20 cellular contexts compared by ENCODE assay signal in the genomic region with DNA sequence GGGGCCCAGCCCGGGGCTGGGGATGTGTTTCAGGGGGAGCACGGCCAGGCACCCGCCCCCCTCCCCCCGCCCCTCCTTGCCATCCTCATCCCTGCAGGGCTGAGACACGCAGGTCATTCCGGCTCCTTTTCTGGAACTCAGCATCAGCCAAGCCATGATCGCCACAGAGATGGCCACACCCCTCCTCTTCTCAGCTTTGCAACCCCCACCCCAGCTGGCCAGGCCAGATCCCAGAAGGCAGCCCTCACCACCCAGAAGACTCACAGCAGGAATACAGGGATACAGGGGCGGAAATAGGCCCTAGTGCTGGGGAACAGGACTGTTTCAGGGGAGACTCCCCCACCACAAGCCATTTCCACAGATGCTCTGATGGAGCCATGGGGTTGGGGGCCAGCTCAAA. TPM values are rescaled to one million over a fixed set of nuclear protein-coding genes. Genes with fewer than 3 reads are reported as not detected.
DNase-seq lines count a peak whose midpoint lies in the region; ATAC-seq, FAIRE-seq and TF ChIP-seq lines count a peak whose summit lies in the region.
"Had no signal": no experiment of that assay in that cellular context is flagged by ENCODE, and none has a peak within 500 bp of the region (broad histone marks: within the 10 kb centered on the region; RNA-seq: fewer than 3 reads in every experiment).

No MANE protein-coding gene starts in this region.

- H3K79me1 ChIP-seq in neuronal stem cell (ENCODE audit: low read depth, low read length), result peaks cover 7% of the 10 kb centered on the region

- no peak for FAIRE-seq in HepG2 (lab: Jason Lieb, UNC)
- FAIRE-seq: A204.1, GM18507, H54 had no signal

- H3K36me3 Mint-ChIP-seq in endodermal cell (ENCODE audit: low read depth), result no peaks in the 10 kb centered on the region
- H3K36me3 Mint-ChIP-seq: CD4-positive, CD25-positive, alpha-beta regulatory T cell; CD8-positive, alpha-beta memory T cell had no signal

- POLR2A ChIA-PET in HepG2 (lab: Yijun Ruan, JAX), result no interaction called here

- no peak overlapping the region for H3K18ac ChIP-seq in neuronal stem cell (ENCODE audit: low read length)

- H2BK120ac ChIP-seq in neuronal stem cell (ENCODE audit: low read depth, low read length), result no peak overlapping the region

- no peak overlapping the region for H3K27ac ChIP-seq in HepG2 (ENCODE audit: extremely low read length, insufficient read depth, low read length)
- no peak overlapping the region for H3K27ac ChIP-seq in right lobe of liver
- peak overlapping the region; percentile 17 for H3K27ac ChIP-seq in endodermal cell (ENCODE audit: low read depth, low read length)
- no peak overlapping the region for H3K27ac ChIP-seq in neuronal stem cell (replicated peaks; ENCODE audit: low read length)

- no peak overlapping the region for H3K4me3 Mint-ChIP-seq in endodermal cell
- H3K4me3 Mint-ChIP-seq: CD4-positive, CD25-positive, alpha-beta regulatory T cell; CD8-positive, alpha-beta memory T cell; GM23338 had no signal

- peak overlapping the region; percentile 30 for H2AK5ac ChIP-seq in neuronal stem cell (ENCODE audit: low read depth, low read length)

- DNase-seq in HepG2 (ENCODE audit: low spot score) (no peak), right lobe of liver (no peak), SK-N-DZ (ENCODE audit: low spot score) (peak; percentile 74), endodermal cell (no peak), neuronal stem cell (ENCODE audit: low spot score) (no peak), NCI-H1105 (lab: John Stamatoyannopoulos, UW) (no peak)
- DNase-seq in effector CD8-positive, alpha-beta T cell (lab: John Stamatoyannopoulos, UW), result no peak
- DNase-seq: ACHN; BE2C; CD4-positive, CD25-positive, alpha-beta regulatory T cell; CD8-positive, alpha-beta memory T cell; COR-L47; DMS153; DMS79; GDM1 had no signal

- no peaks in the 10 kb centered on the region for H3K9me3 Mint-ChIP-seq in endodermal cell
- H3K9me3 Mint-ChIP-seq: CD8-positive, alpha-beta memory T cell; GM23338 had no signal

- TF ChIP-seq EP300 in HepG2 (IDR thresholded peaks at IDR 0.05; ENCODE audit: low read depth in 2 of 2, low read length in 2 of 2) (no peak), HepG2 (CRISPR knock-in tag; IDR thresholded peaks at IDR 0.05; ENCODE audit: borderline replicate concordance) (no peak)

- TF ChIP-seq CTCF in HepG2 (CRISPR knock-in tag; IDR thresholded peaks at IDR 0.05) (no peak), right lobe of liver (IDR thresholded peaks at IDR 0.05) (no peak), endodermal cell (conservative IDR thresholded peaks at IDR 0.05) (no peak)

- BruUV-seq in HepG2 (replicated peaks; lab: Mats Ljungman, UMichigan), result no TSS peak

- peaks cover 4% of the 10 kb centered on the region for H3K4me1 Mint-ChIP-seq in endodermal cell

- H3K9ac ChIP-seq in HepG2 (ENCODE audit: insufficient read depth, low read depth, low read length) (no peak overlapping the region), endodermal cell (ENCODE audit: extremely low read depth, low read length, poor library complexity, severe bottlenecking) (no peak overlapping the region), neuronal stem cell (ENCODE audit: low read depth, low read length, poor library complexity) (no peak overlapping the region)

- no peak overlapping the region for H4K8ac ChIP-seq in neuronal stem cell (ENCODE audit: low read depth, low read length)

- 18% methylated on average over 7 of the region's 8 CpGs for WGBS in HepG2 (ENCODE audit: low lambda C conversion rate)
- WGBS in right lobe of liver (ENCODE audit: insufficient coverage, low coverage, low lambda C conversion rate, missing lambda C conversion rate), result 36% methylated on average over 4 of the region's 8 CpGs
- WGBS in endodermal cell (ENCODE audit: insufficient coverage in 1 of 2, insufficient read length in 1 of 2), 2 experiments, result 81 to 90% methylated on average over 2 to 6 of the region's 8 CpGs
- WGBS in neuronal stem cell (ENCODE audit: extremely low coverage in 2 of 2, insufficient read length in 2 of 2, insufficient replicate concordance in 1 of 2), 2 donors, result no CpG with 5 or more reads among the region's 8 CpGs

- peaks cover 17% of the 10 kb centered on the region; the same call in 1 of the 2 replicates for H4K20me1 ChIP-seq in HepG2 (ENCODE audit: insufficient read depth, low read length)

- H2AFZ ChIP-seq in HepG2 (ENCODE audit: low read length) (no peak overlapping the region), neuronal stem cell (ENCODE audit: low read length) (no peak overlapping the region)
- H2AFZ ChIP-seq: GM23338 had no signal

- H3K79me2 ChIP-seq in HepG2 (ENCODE audit: insufficient read depth, low read length), result no peaks in the 10 kb centered on the region

- H3K9me3 ChIP-seq in HepG2 (ENCODE audit: low read length) (no peaks in the 10 kb centered on the region), right lobe of liver (no peaks in the 10 kb centered on the region), endodermal cell (ENCODE audit: control insufficient read depth, low read length) (no peaks in the 10 kb centered on the region), neuronal stem cell (replicated peaks in 1 of 2; ENCODE audit: control insufficient read depth in 2 of 2, insufficient read depth in 1 of 2, low read depth in 1 of 2, low read length in 2 of 2) (peaks cover 0 to 2% of the 10 kb centered on the region in 2 donors)
- H3K9me3 ChIP-seq: BE2C had no signal

- no peak overlapping the region for H2BK12ac ChIP-seq in neuronal stem cell (ENCODE audit: low read length)

- no peak overlapping the region for H3K4me3 ChIP-seq in HepG2 (replicated peaks in 1 of 3; ENCODE audit: insufficient read depth in 1 of 3, low read depth in 2 of 3, low read length in 3 of 3)
- H3K4me3 ChIP-seq in right lobe of liver, result no peak overlapping the region
- H3K4me3 ChIP-seq in endodermal cell (ENCODE audit: low read length), result no peak overlapping the region
- no peak overlapping the region for H3K4me3 ChIP-seq in neuronal stem cell (ENCODE audit: low read length in 2 of 2)
- H3K4me3 ChIP-seq: GM23338 had no signal

- H3K14ac ChIP-seq in neuronal stem cell (ENCODE audit: low read length), result peak overlapping the region; percentile 60

- H3K23ac ChIP-seq in neuronal stem cell (ENCODE audit: low read depth, low read length, poor library complexity), result no peak overlapping the region

- H3K27me3 Mint-ChIP-seq in endodermal cell (ENCODE audit: insufficient read depth), result peaks cover 26% of the 10 kb centered on the region

- H2BK15ac ChIP-seq in neuronal stem cell (ENCODE audit: low read length), result no peak overlapping the region

- H3K4me2 ChIP-seq in HepG2 (ENCODE audit: low read depth, low read length), result no peak overlapping the region
- H3K4me2 ChIP-seq in neuronal stem cell (ENCODE audit: insufficient read depth, low read length, poor library complexity, severe bottlenecking), result no peak overlapping the region
- H3K4me2 ChIP-seq: GM23338 had no signal

- no peak for TF ChIP-seq RAD21 in HepG2 (CRISPR knock-in tag; IDR thresholded peaks at IDR 0.05)

- in situ Hi-C loops in HepG2 (cut with HindIII; ENCODE audit: extremely low pct_ligation_motif_present, low pct_unique_long_range_greater_than_20kb), result loop anchor here (5.0 kb wide), 1 partner anchor 125 kb away; no protein-coding TSS in a partner anchor

- no peak overlapping the region for H3K27ac Mint-ChIP-seq in endodermal cell
- H3K27ac Mint-ChIP-seq: CD4-positive, CD25-positive, alpha-beta regulatory T cell; CD8-positive, alpha-beta memory T cell; GM23338 had no signal

- no peak overlapping the region for H4K91ac ChIP-seq in neuronal stem cell (ENCODE audit: low read depth, low read length, poor library complexity)

- TF ChIP-seq POLR2A in HepG2 (IDR thresholded peaks at IDR 0.05; ENCODE audit: insufficient read depth in 1 of 2, low read depth in 2 of 2, low read length in 2 of 2) (no peak), right lobe of liver (IDR thresholded peaks at IDR 0.05) (no peak)

- intact Hi-C loops in HepG2 (cut with micrococcal nuclease; ENCODE audit: unreplicated experiment), result loop anchor here (5.0 kb wide), 3 partner anchors 35 to 110 kb away; a partner anchor contains a TSS
- intact Hi-C loops in right lobe of liver (cut with DNase I), result no loop called here

- H3K4me1 ChIP-seq in HepG2 (ENCODE audit: insufficient read depth, low read length) (0 out of 2 replicates have a peak, but pooled peaks cover 5% of the 10 kb centered on the region), right lobe of liver (peaks cover 0 to 8% (median 0%) of the 10 kb centered on the region in 4 donors), endodermal cell (ENCODE audit: control insufficient read depth, insufficient read depth, low read length) (peaks cover 2% of the 10 kb centered on the region), neuronal stem cell (ENCODE audit: control insufficient read depth in 2 of 2, insufficient read depth in 1 of 2, low read depth in 1 of 2, low read length in 2 of 2) (peaks cover 13 to 30% of the 10 kb centered on the region in 2 donors)
- H3K4me1 ChIP-seq: BE2C had no signal

- peak overlapping the region; percentile 11 for H2BK5ac ChIP-seq in neuronal stem cell (ENCODE audit: low read length)

- ATAC-seq in HepG2 (no peak), right lobe of liver (no peak), HG02938 (IDR thresholded peaks at IDR 0.05; ENCODE audit: unreplicated experiment) (no peak)

- H3K4ac ChIP-seq in neuronal stem cell (ENCODE audit: low read length), result no peak overlapping the region

- peaks cover 10 to 54% of the 10 kb centered on the region in 2 experiments; a peak in 4 of 5 replicates for H3K27me3 ChIP-seq in HepG2 (ENCODE audit: control insufficient read depth in 1 of 2, insufficient read depth in 2 of 2, low read length in 2 of 2)
- H3K27me3 ChIP-seq in right lobe of liver, result peaks cover 0 to 6% of the 10 kb centered on the region in 2 donors
- H3K27me3 ChIP-seq in endodermal cell (ENCODE audit: control insufficient read depth, insufficient read depth, low read length, poor library complexity, severe bottlenecking), result peaks cover 30% of the 10 kb centered on the region
- H3K27me3 ChIP-seq in neuronal stem cell (ENCODE audit: control insufficient read depth in 3 of 3, insufficient read depth in 3 of 3, low read depth in 1 of 3, low read length in 3 of 3), result peaks cover 0 to 10% (median 4%) of the 10 kb centered on the region in 3 experiments

- no peaks in the 10 kb centered on the region for H3K36me3 ChIP-seq in HepG2 (replicated peaks in 1 of 2; ENCODE audit: control insufficient read depth in 1 of 2, insufficient read depth in 2 of 2, low read length in 2 of 2)
- H3K36me3 ChIP-seq in right lobe of liver, result no peaks in the 10 kb centered on the region
- H3K36me3 ChIP-seq in endodermal cell (ENCODE audit: control insufficient read depth, insufficient read depth, low read length), result no peaks in the 10 kb centered on the region
- peaks cover 0 to 24% of the 10 kb centered on the region in 2 donors for H3K36me3 ChIP-seq in neuronal stem cell (replicated peaks in 1 of 2; ENCODE audit: control insufficient read depth in 2 of 2, insufficient read depth in 2 of 2, low read length in 2 of 2)
- H3K36me3 ChIP-seq: BE2C had no signal

- CTCF ChIA-PET in HepG2 (lab: Yijun Ruan, JAX; ENCODE audit: low intra/inter-chr PET ratio, low total read pairs), result interaction anchor here (1.3 to 1.7 kb wide), 2 partner anchors 32 to 69 kb away, joined by 9 to 18 read pairs; no protein-coding TSS in a partner anchor

RNA-seq across cellular contexts. Expression of a gene that starts 33.5 kb away (rescaled TPM):
- total RNA-seq in HepG2 (2016; rRNA removed; fragmentation: Illumina TruSeq; extraction: Trizol) (37.7 and 39.8 TPM in 2 replicates), right lobe of liver (10 to 100 TPM; 16.4 to 23.6 (median 21.1) TPM), endodermal cell (10 to 100 TPM; 64.9 to 73.2 TPM)
- 15.1 and 15.2 TPM in 2 replicates for total RNA-seq in HepG2 (2016; cell fraction: cytosol; rRNA removed; fragmentation: Illumina TruSeq; extraction: Trizol; ENCODE audit: low read depth)
- total RNA-seq in HepG2 (2016; cell fraction: insoluble cytoplasmic fraction; rRNA removed; fragmentation: Illumina TruSeq; extraction: Trizol), result 35.8 and 37.7 TPM in 2 replicates
- 41.8 and 42.4 TPM in 2 replicates for total RNA-seq in HepG2 (2016; cell fraction: membrane; rRNA removed; fragmentation: Illumina TruSeq; extraction: Trizol)
- total RNA-seq in HepG2 (2016; cell fraction: nucleus; rRNA removed; fragmentation: Illumina TruSeq; extraction: Trizol), result 28.2 and 31.2 TPM in 2 replicates
- 34.5 and 36.4 TPM in 2 replicates for polyA plus RNA-seq in HepG2 (2011; rRNA removed)
- 27.2 and 28.5 TPM in 2 replicates for polyA plus RNA-seq in HepG2 (2011; cell fraction: cytosol; rRNA removed)
- polyA plus RNA-seq in HepG2 (2011; cell fraction: nucleus; rRNA removed), result 36.7 and 41.9 TPM in 2 replicates
- 36.8 and 38.5 TPM in 2 replicates for polyA plus RNA-seq in HepG2 (2012)
- 9.5 and 11.3 TPM in 2 replicates for polyA plus RNA-seq in HepG2 (2016; cell fraction: cytosol; fragmentation: Illumina TruSeq; extraction: Trizol; ENCODE audit: low read depth)
- 51.6 and 60.0 TPM in 2 replicates for polyA plus RNA-seq in HepG2 (2016; cell fraction: insoluble cytoplasmic fraction; fragmentation: Illumina TruSeq; extraction: Trizol; ENCODE audit: low read depth)
- polyA plus RNA-seq in HepG2 (2016; cell fraction: membrane; fragmentation: Illumina TruSeq; extraction: Trizol; ENCODE audit: low read depth), result 29.6 and 31.9 TPM in 2 replicates
- polyA plus RNA-seq in HepG2 (2016; cell fraction: nucleus; fragmentation: Illumina TruSeq; extraction: Trizol; ENCODE audit: insufficient read depth, low read depth), result 75.9 and 78.1 TPM in 2 replicates
- polyA minus RNA-seq in HepG2 (2011; rRNA and poly(A)+ RNA removed; ENCODE audit: low replicate concordance), result 40.3 and 47.9 TPM in 2 replicates
- polyA minus RNA-seq in HepG2 (2011; cell fraction: cytosol; rRNA and poly(A)+ RNA removed), result 30.1 and 32.4 TPM in 2 replicates
- polyA minus RNA-seq in HepG2 (2011; cell fraction: nucleus; rRNA and poly(A)+ RNA removed), result 17.8 and 21.1 TPM in 2 replicates
- 41.9 and 44.5 TPM in 2 replicates for polyA plus RNA-seq in SK-N-DZ (2014; cell fraction: cytosol; rRNA removed)
- 34.4 and 56.3 TPM in 2 replicates for polyA plus RNA-seq in SK-N-DZ (2014; cell fraction: nucleus; rRNA removed)
- 43.0 TPM for polyA plus RNA-seq in endodermal cell (2013, experiment 1 of 2)
- 41.6 TPM for polyA plus RNA-seq in endodermal cell (2013, experiment 2 of 2)
- polyA plus RNA-seq in neuronal stem cell (2013, experiment 1 of 2), result 33.5 TPM
- 33.7 TPM for polyA plus RNA-seq in neuronal stem cell (2013, experiment 2 of 2)

RNA-seq across cellular contexts. Expression of a gene that starts 53.3 kb away (rescaled TPM):
- total RNA-seq in HepG2 (2016; rRNA removed; fragmentation: Illumina TruSeq; extraction: Trizol), result 0.20 and 0.27 TPM in 2 replicates
- not detected in 2 replicates for total RNA-seq in HepG2 (2016; cell fraction: cytosol; rRNA removed; fragmentation: Illumina TruSeq; extraction: Trizol; ENCODE audit: low read depth)
- 0.33 and 0.45 TPM in 2 replicates for total RNA-seq in HepG2 (2016; cell fraction: insoluble cytoplasmic fraction; rRNA removed; fragmentation: Illumina TruSeq; extraction: Trizol)
- 0.12 and 0.17 TPM in 2 replicates for total RNA-seq in HepG2 (2016; cell fraction: membrane; rRNA removed; fragmentation: Illumina TruSeq; extraction: Trizol)
- total RNA-seq in HepG2 (2016; cell fraction: nucleus; rRNA removed; fragmentation: Illumina TruSeq; extraction: Trizol), result 0.28 and 0.53 TPM in 2 replicates
- 5.1 and 8.6 TPM in 2 replicates for polyA plus RNA-seq in HepG2 (2011; rRNA removed)
- 4.3 and 7.9 TPM in 2 replicates for polyA plus RNA-seq in HepG2 (2011; cell fraction: cytosol; rRNA removed)
- 81.1 and 86.7 TPM in 2 replicates for polyA plus RNA-seq in HepG2 (2011; cell fraction: nucleus; rRNA removed)
- polyA plus RNA-seq in HepG2 (2012), result 2.6 and 6.6 TPM in 2 replicates
- polyA plus RNA-seq in HepG2 (2016; cell fraction: cytosol; fragmentation: Illumina TruSeq; extraction: Trizol; ENCODE audit: low read depth), result 0.14 TPM in 1 of 2 replicates, not detected in the other
- polyA plus RNA-seq in HepG2 (2016; cell fraction: insoluble cytoplasmic fraction; fragmentation: Illumina TruSeq; extraction: Trizol; ENCODE audit: low read depth), result 0.37 TPM in 1 of 2 replicates, not detected in the other
- polyA plus RNA-seq in HepG2 (2016; cell fraction: membrane; fragmentation: Illumina TruSeq; extraction: Trizol; ENCODE audit: low read depth), result 0.29 TPM in 1 of 2 replicates, not detected in the other
- polyA plus RNA-seq in HepG2 (2016; cell fraction: nucleus; fragmentation: Illumina TruSeq; extraction: Trizol; ENCODE audit: insufficient read depth, low read depth), result 0.62 and 0.85 TPM in 2 replicates
- polyA minus RNA-seq in HepG2 (2011; rRNA and poly(A)+ RNA removed; ENCODE audit: low replicate concordance), result 0.37 and 4.3 TPM in 2 replicates
- polyA minus RNA-seq in HepG2 (2011; cell fraction: cytosol; rRNA and poly(A)+ RNA removed), result 2.0 and 2.2 TPM in 2 replicates
- polyA minus RNA-seq in HepG2 (2011; cell fraction: nucleus; rRNA and poly(A)+ RNA removed), result 6.4 and 9.9 TPM in 2 replicates
- not detected for total RNA-seq in right lobe of liver
- 0.28 TPM in 1 of 2 replicates, not detected in the other for polyA plus RNA-seq in SK-N-DZ (2014; cell fraction: cytosol; rRNA removed)
- 1.8 and 2.2 TPM in 2 replicates for polyA plus RNA-seq in SK-N-DZ (2014; cell fraction: nucleus; rRNA removed)
- total RNA-seq in endodermal cell, result not detected
- 0.28 TPM for polyA plus RNA-seq in endodermal cell (2013, experiment 1 of 2)
- polyA plus RNA-seq in endodermal cell (2013, experiment 2 of 2), result 0.21 TPM
- polyA plus RNA-seq in neuronal stem cell (2013, experiment 1 of 2), result 0.03 TPM
- polyA plus RNA-seq in neuronal stem cell (2013, experiment 2 of 2), result 0.06 TPM
- total RNA-seq: CD4-positive, CD25-positive, alpha-beta regulatory T cell; CD8-positive, alpha-beta memory T cell had no signal
- polyA plus RNA-seq: CD4-positive, CD25-positive, alpha-beta regulatory T cell; CD8-positive, alpha-beta memory T cell had no signal
